In genomic region chr7:47221826-47222225, GRCh38 we compare ENCODE assay signal across 1 cellular context.
TF ChIP-seq lines count a peak whose summit lies in the region.

No MANE protein-coding gene starts in this region.

TF ChIP-seq in K562, 482 proteins besides CTCF, POLR2A, EP300 and RAD21 (continued from another document):
- TF ChIP-seq E4F1 (CRISPR knock-in tag; IDR thresholded peaks at IDR 0.05; ENCODE audit: borderline replicate concordance) (no peak), REST (CRISPR knock-in tag; IDR thresholded peaks at IDR 0.05; ENCODE audit: low read depth) (no peak), ZFP91 (CRISPR knock-in tag; IDR thresholded peaks at IDR 0.05) (no peak), PHB2 (IDR thresholded peaks at IDR 0.05; ENCODE audit: low read depth) (no peak), LCOR (CRISPR knock-in tag; IDR thresholded peaks at IDR 0.05) (no peak), PHB (CRISPR knock-in tag; IDR thresholded peaks at IDR 0.05) (no peak), HMG20A (CRISPR knock-in tag; conservative IDR thresholded peaks at IDR 0.05) (no peak), TAF1 (IDR thresholded peaks at IDR 0.05; ENCODE audit: control insufficient read depth, extremely low read depth, insufficient read depth, low read length, severe bottlenecking) (no peak), NELFE (IDR thresholded peaks at IDR 0.05; ENCODE audit: insufficient read depth, insufficient read length) (no peak), HDAC1 (IDR thresholded peaks at IDR 0.05) (no peak), CHCHD3 (CRISPR knock-in tag; IDR thresholded peaks at IDR 0.05) (no peak)
TF ChIP-seq in K562: peak in this region for 0.
